9 cellular contexts compared by ENCODE assay signal in the genomic region with DNA sequence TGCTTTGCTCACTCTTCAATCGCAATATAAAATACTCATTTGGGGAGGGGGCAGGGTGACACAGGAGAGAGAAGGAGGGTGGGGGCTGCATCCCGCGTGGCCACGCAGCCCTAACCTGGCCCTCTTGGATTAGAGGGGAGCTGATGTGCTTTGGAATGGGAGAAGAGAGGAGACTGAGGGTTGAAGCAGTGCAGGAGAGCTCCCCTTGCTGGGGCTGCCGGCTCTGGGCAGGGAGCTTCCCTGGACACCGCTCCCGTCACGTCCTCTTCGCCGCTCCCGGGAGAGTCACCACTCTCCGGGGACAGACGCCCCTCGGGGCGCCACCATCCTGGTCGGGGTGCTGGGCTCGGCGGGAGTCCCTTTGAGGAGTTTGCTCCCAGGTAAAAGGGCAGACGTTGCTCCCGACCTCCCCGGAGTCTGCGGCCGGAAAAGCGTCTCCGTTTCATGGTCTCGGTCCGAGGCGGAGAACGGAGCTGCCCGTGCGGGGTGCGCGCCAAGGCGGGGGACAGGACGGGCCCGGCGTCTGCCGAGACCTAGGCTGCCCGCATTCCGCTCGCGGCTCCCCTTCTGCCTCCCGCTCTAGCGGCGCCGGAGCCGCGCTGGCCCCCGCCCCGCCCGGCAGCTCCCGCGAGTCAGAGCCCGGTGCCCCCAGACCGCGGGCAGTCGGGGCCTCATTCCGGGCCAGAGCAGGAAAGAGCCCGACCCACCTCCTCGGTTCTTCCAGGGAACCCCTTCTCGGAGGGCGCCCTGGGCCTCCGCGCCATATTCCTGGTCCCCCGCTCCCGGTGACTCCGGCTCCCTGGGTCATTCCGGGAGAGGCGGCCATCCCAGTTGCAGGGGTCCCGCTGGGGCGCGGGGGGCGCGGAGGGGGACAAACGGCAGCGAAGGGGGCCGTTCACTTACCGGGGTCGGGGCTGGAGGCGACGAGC. TPM values are rescaled to one million over a fixed set of nuclear protein-coding genes. Genes with fewer than 3 reads are reported as not detected.
DNase-seq lines count a peak whose midpoint lies in the region; ATAC-seq and TF ChIP-seq lines count a peak whose summit lies in the region.
"Had no signal": no experiment of that assay in that cellular context is flagged by ENCODE, and none has a peak within 500 bp of the region (broad histone marks: within the 10 kb centered on the region; RNA-seq: fewer than 3 reads in every experiment).

No MANE protein-coding gene starts in this region.

- no peaks in the 10 kb centered on the region for H3K36me3 Mint-ChIP-seq in activated T-helper 2 cell treated with anti-CD3 and anti-CD28 coated beads, Interferon-gamma antibody, Interleukin-2, Interleukin-4, amounts not matched to agents 10 μg/mL and 5 μg/mL and 100 μg/mL, durations not matched to agents 14 hours and 24 hours and 36 hours (ENCODE audit: low read depth)

- H3K4me2 ChIP-seq in parathyroid adenoma (ENCODE audit: low read length), result peak overlapping the region; percentile 9

- H3K9me3 ChIP-seq in parathyroid adenoma (ENCODE audit: control insufficient read depth, low read length), result peaks cover 3% of the 10 kb centered on the region

- no peak overlapping the region for H3K27ac Mint-ChIP-seq in activated T-helper 2 cell treated with anti-CD3 and anti-CD28 coated beads, Interferon-gamma antibody, Interleukin-2, Interleukin-4, amounts not matched to agents 10 μg/mL and 5 μg/mL and 100 μg/mL, durations not matched to agents 14 hours and 24 hours and 36 hours

- intact Hi-C loops in head of caudate nucleus (cut with DNase I), result loop anchor here (10.0 kb wide), 1 partner anchor 230 kb away; no protein-coding TSS in a partner anchor
- intact Hi-C loops in activated T-helper 2 cell treated with anti-CD3 and anti-CD28 coated beads, Interferon-gamma antibody, Interleukin-2, Interleukin-4, amounts not matched to agents 10 μg/mL and 5 μg/mL and 100 μg/mL, durations not matched to agents 14 hours and 24 hours and 36 hours (cut with micrococcal nuclease), result loop anchor here (10.0 kb wide), 2 partner anchors 170 to 1860 kb away; partner anchors contain the start of genes CLDN11 and GHSR

- no peaks in the 10 kb centered on the region for H3K36me3 ChIP-seq in parathyroid adenoma (ENCODE audit: control insufficient read depth, insufficient read depth, low read length)
- H3K36me3 ChIP-seq: spleen had no signal

- H3K27me3 Mint-ChIP-seq in activated T-helper 2 cell treated with anti-CD3 and anti-CD28 coated beads, Interferon-gamma antibody, Interleukin-2, Interleukin-4, amounts not matched to agents 10 μg/mL and 5 μg/mL and 100 μg/mL, durations not matched to agents 14 hours and 24 hours and 36 hours (ENCODE audit: low read depth), result peaks cover 57% of the 10 kb centered on the region

- peak overlapping the region; percentile 39 for H3K9ac ChIP-seq in parathyroid adenoma

- H3K27ac ChIP-seq in parathyroid adenoma, result peak overlapping the region; percentile 11
- H3K27ac ChIP-seq: spleen had no signal

- no peak overlapping the region for H3K4me3 Mint-ChIP-seq in activated T-helper 2 cell treated with anti-CD3 and anti-CD28 coated beads, Interferon-gamma antibody, Interleukin-2, Interleukin-4, amounts not matched to agents 10 μg/mL and 5 μg/mL and 100 μg/mL, durations not matched to agents 14 hours and 24 hours and 36 hours (ENCODE audit: low read depth)

- H3K4me3 ChIP-seq in parathyroid adenoma (ENCODE audit: low read depth, low read length), result no peak overlapping the region

- TF ChIP-seq CTCF in GM20000 (IDR thresholded peaks at IDR 0.05; ENCODE audit: extremely low read depth, missing control alignments) (no peak), parathyroid adenoma (IDR thresholded peaks at IDR 0.05) (no peak)

- H3K27me3 ChIP-seq in parathyroid adenoma (ENCODE audit: control insufficient read depth, insufficient read depth, low read length), result no peaks in the 10 kb centered on the region

- no peaks in the 10 kb centered on the region for H3K9me3 Mint-ChIP-seq in activated T-helper 2 cell treated with anti-CD3 and anti-CD28 coated beads, Interferon-gamma antibody, Interleukin-2, Interleukin-4, amounts not matched to agents 10 μg/mL and 5 μg/mL and 100 μg/mL, durations not matched to agents 14 hours and 24 hours and 36 hours

- no peak for ATAC-seq in HG02763 (IDR thresholded peaks at IDR 0.05; ENCODE audit: unreplicated experiment)

- H3K79me2 ChIP-seq in parathyroid adenoma, result no peaks in the 10 kb centered on the region

- no peaks in the 10 kb centered on the region for H3K4me1 ChIP-seq in parathyroid adenoma

- H3K4me1 Mint-ChIP-seq in activated T-helper 2 cell treated with anti-CD3 and anti-CD28 coated beads, Interferon-gamma antibody, Interleukin-2, Interleukin-4, amounts not matched to agents 10 μg/mL and 5 μg/mL and 100 μg/mL, durations not matched to agents 14 hours and 24 hours and 36 hours (ENCODE audit: low read depth), result peaks cover 3% of the 10 kb centered on the region

- DNase-seq in GM20000 (ENCODE audit: low spot score) (peak; percentile 28), SHP77 treated with DMSO at 0.1 percent for 48 hours (lab: John Stamatoyannopoulos, UW) (peak; percentile 16), head of caudate nucleus (peak in 35 of 42 donors; percentile 7 to 64 (median 29)), NOMO-1 treated with dmso at 0.1 percent for 144 hours (lab: John Stamatoyannopoulos, UW; ENCODE audit: unreplicated experiment) (no peak), SKM-1 (lab: John Stamatoyannopoulos, UW; ENCODE audit: unreplicated experiment) (no peak)
- DNase-seq in activated T-helper 2 cell treated with anti-CD3 and anti-CD28 coated beads, Interferon-gamma antibody, Interleukin-2, Interleukin-4, amounts not matched to agents 10 μg/mL and 5 μg/mL and 100 μg/mL, durations not matched to agents 14 hours and 24 hours and 36 hours (ENCODE audit: low spot score), result no peak
- DNase-seq: spleen had no signal

- peak overlapping the region; percentile 93 for H2AFZ ChIP-seq in parathyroid adenoma

RNA-seq across cellular contexts. Expression of gene SLC7A14, which starts 0.6 kb away (rescaled TPM):
- not detected in 2 replicates for total RNA-seq in activated T-helper 2 cell treated with anti-CD3 and anti-CD28 coated beads, Interferon-gamma antibody, Interleukin-2, Interleukin-4, amounts not matched to agents 10 μg/mL and 5 μg/mL and 100 μg/mL, durations not matched to agents 14 hours and 24 hours and 36 hours
- total RNA-seq: spleen had no signal

Comparison
In these comparisons a context has a peak if more than half of its experiments do, and no peak if none do; other contexts are left out.
1. DNase-seq: peak in GM20000 (single experiment), SHP77 treated with DMSO at 0.1 percent for 48 hours (single experiment) and head of caudate nucleus (35 of 42); none in NOMO-1 treated with dmso at 0.1 percent for 144 hours (single experiment), SKM-1 (single experiment) and activated T-helper 2 cell treated with anti-CD3 and anti-CD28 coated beads, Interferon-gamma antibody, Interleukin-2, Interleukin-4, amounts not matched to agents 10 μg/mL and 5 μg/mL and 100 μg/mL, durations not matched to agents 14 hours and 24 hours and 36 hours (single experiment).